In genomic region chr2:57720728-57721627, GRCh38 we compare ENCODE assay signal across 8 cellular contexts.
A peak's percentile ranks its signal among the peaks of the same experiment; 100 is the strongest.
DNase-seq lines count a peak whose midpoint lies in the region; TF ChIP-seq lines count a peak whose summit lies in the region.

No MANE protein-coding gene starts in this region.

- no peaks in the 10 kb centered on the region for H3K27me3 Mint-ChIP-seq in MCF 10A (ENCODE audit: insufficient read depth, unreplicated experiment)

- no TSS peak for BruUV-seq in MCF 10A (replicated peaks; lab: Mats Ljungman, UMichigan)

- H3K27ac ChIP-seq in HEK293 (ENCODE audit: extremely low read depth, low read depth, low read length): no peak overlapping the region
- no peak overlapping the region for H3K27ac ChIP-seq in SK-N-SH (ENCODE audit: low read depth in 2 of 2, low read length in 1 of 2)

- H2AFZ ChIP-seq in SK-N-SH (ENCODE audit: low read depth): peak overlapping the region; percentile 87

- TF ChIP-seq RAD21 in SK-N-SH (IDR thresholded peaks at IDR 0.05; ENCODE audit: low read length): peak; percentile 85

- no peaks in the 10 kb centered on the region for H3K4me1 ChIP-seq in HEK293 (ENCODE audit: control insufficient read depth, insufficient read depth, low read length)
- H3K4me1 ChIP-seq in SK-N-SH (ENCODE audit: control insufficient read depth in 1 of 2, insufficient read depth in 2 of 2, low read depth in 1 of 2, low read length in 1 of 2): no peaks in the 10 kb centered on the region; a peak in 1 of 4 replicates

- TF ChIP-seq EP300 in SK-N-SH (IDR thresholded peaks at IDR 0.05; ENCODE audit: borderline replicate concordance in 1 of 2, low read depth in 1 of 2, low read length in 1 of 2): no peak

- H3K36me3 Mint-ChIP-seq in MCF 10A (ENCODE audit: insufficient read depth, unreplicated experiment): no peaks in the 10 kb centered on the region

- H3K27ac Mint-ChIP-seq in MCF 10A (ENCODE audit: low read depth, unreplicated experiment): no peak overlapping the region

- H3K4me2 ChIP-seq in SK-N-SH: peak overlapping the region; percentile 26; the same call in 1 of the 2 replicates

- H3F3A ChIP-seq in SK-N-SH (replicated peaks; ENCODE audit: insufficient read depth): no peaks in the 10 kb centered on the region

- H3K9me2 ChIP-seq in SK-N-SH: no peaks in the 10 kb centered on the region

- 34% methylated on average over 16 of the region's 16 CpGs for WGBS in SK-N-SH (ENCODE audit: low lambda C conversion rate)

- no peak overlapping the region for H3K4me3 ChIP-seq in HEK293 (ENCODE audit: low read depth, low read length)
- peak overlapping the region; percentile 9 to 42; a peak in 2 of 4 replicates for H3K4me3 ChIP-seq in SK-N-SH (ENCODE audit: low read depth in 2 of 2, low read length in 1 of 2)

- H3K9me3 ChIP-seq in HEK293 (ENCODE audit: control insufficient read depth, insufficient read depth, low read depth, low read length) (no peaks in the 10 kb centered on the region), SK-N-SH (no peaks in the 10 kb centered on the region; the same call in 1 of the 2 replicates)

- intact Hi-C loops in MCF 10A (cut with micrococcal nuclease): loop anchor here (1.0 kb wide), 1 partner anchor 727 kb away; no protein-coding TSS in a partner anchor

- no peaks in the 10 kb centered on the region for H3K79me2 ChIP-seq in SK-N-SH (ENCODE audit: insufficient read depth)

- H3K9ac ChIP-seq in SK-N-SH: no peak overlapping the region

- H3K27me3 ChIP-seq in SK-N-SH (ENCODE audit: insufficient read depth): no peaks in the 10 kb centered on the region; the same call in 1 of the 2 replicates

- H3K36me3 ChIP-seq in HEK293 (ENCODE audit: control insufficient read depth in 2 of 2, insufficient read depth in 1 of 2, low read length in 2 of 2) (no peaks in the 10 kb centered on the region), SK-N-SH (replicated peaks in 1 of 2; ENCODE audit: control insufficient read depth in 1 of 2, insufficient read depth in 2 of 2, low read length in 1 of 2) (no peaks in the 10 kb centered on the region)

- no peaks in the 10 kb centered on the region for H4K20me1 ChIP-seq in SK-N-SH (ENCODE audit: insufficient read depth)

- peak; percentile 77 for DNase-seq in SIG-M5 treated with dmso at 0.1 percent for 504 hours (lab: John Stamatoyannopoulos, UW; ENCODE audit: unreplicated experiment)
- no peak for DNase-seq in SIG-M5 (lab: John Stamatoyannopoulos, UW)
- DNase-seq in LHCN-M2 (ENCODE audit: low read depth): peak; percentile 73
- DNase-seq in SK-N-SH: peak; percentile 59
- peak; percentile 69 for DNase-seq in MCF 10A (ENCODE audit: unreplicated experiment)
- peak; percentile 84 for DNase-seq in inferior parietal cortex (ENCODE audit: extremely low spot score)
- DNase-seq in stimulated activated CD4-positive, alpha-beta T cell treated with anti-CD3 and anti-CD28 coated beads, Interleukin-15, amount 100 ng/mL, for 24 hours: peak; percentile 28

- POLR2A ChIA-PET in HEK293 (lab: Yijun Ruan, JAX) (no interaction called here), SK-N-SH (lab: Yijun Ruan, JAX) (interaction anchor here (1.0 kb wide), 1 partner anchor 727 kb away, joined by 3 read pairs; no protein-coding TSS in a partner anchor), MCF 10A (lab: Yijun Ruan, JAX) (interaction anchor here (0.6 kb wide), 1 partner anchor 1005 kb away, joined by 3 read pairs; no protein-coding TSS in a partner anchor)

- H3K9me3 Mint-ChIP-seq in MCF 10A (ENCODE audit: unreplicated experiment): no peaks in the 10 kb centered on the region

- TF ChIP-seq CTCF in HEK293 (tag by site-specific recombination; IDR thresholded peaks at IDR 0.05) (peak; percentile 40; the same call in 1 of the 2 replicates), SK-N-SH (IDR thresholded peaks at IDR 0.05) (peak; percentile 74), MCF 10A (IDR thresholded peaks at IDR 0.05; ENCODE audit: unreplicated experiment) (peak; percentile 66)

- peaks cover 11% of the 10 kb centered on the region for H3K4me1 Mint-ChIP-seq in MCF 10A (ENCODE audit: insufficient read depth, unreplicated experiment)

- CTCF ChIA-PET in HEK293 (lab: Yijun Ruan, JAX) (interaction anchor here (0.5 to 1.3 kb wide), 17 partner anchors 9 to 1879 kb away, joined by 3 to 7 read pairs (median 3); no protein-coding TSS in a partner anchor), SK-N-SH (lab: Yijun Ruan, JAX) (interaction anchor here (0.5 to 1.5 kb wide), 21 partner anchors 9 to 997 kb away, joined by 3 to 16 read pairs (median 4); no protein-coding TSS in a partner anchor), MCF 10A (lab: Yijun Ruan, JAX) (interaction anchor here (0.6 to 1.5 kb wide), 20 partner anchors 10 to 1093 kb away, joined by 3 to 10 read pairs (median 4); no protein-coding TSS in a partner anchor)

- peak overlapping the region; percentile 64 for H3K4me3 Mint-ChIP-seq in MCF 10A (ENCODE audit: unreplicated experiment)

TF ChIP-seq in HEK293, 187 proteins besides CTCF, POLR2A, EP300 and RAD21 (continues in another document):
- no peak for TF ChIP-seq ZNF768 (tag by site-specific recombination; IDR thresholded peaks at IDR 0.05)
- TF ChIP-seq ZBTB11 (tag by site-specific recombination; conservative IDR thresholded peaks at IDR 0.05; ENCODE audit: low read depth): peak; percentile 73
- TF ChIP-seq ZNF654 (tag by site-specific recombination; IDR thresholded peaks at IDR 0.05; ENCODE audit: low read depth): peak; percentile 82
- no peak for TF ChIP-seq ZNF621 (tag by site-specific recombination; IDR thresholded peaks at IDR 0.05)

TF ChIP-seq in SK-N-SH, 30 proteins besides CTCF, POLR2A, EP300 and RAD21:
- TF ChIP-seq ZBTB33 (IDR thresholded peaks at IDR 0.05; ENCODE audit: borderline replicate concordance, low read depth) (no peak), SMC3 (IDR thresholded peaks at IDR 0.05; ENCODE audit: low read depth, low read length) (peak; percentile 50)
